In the genomic region with DNA sequence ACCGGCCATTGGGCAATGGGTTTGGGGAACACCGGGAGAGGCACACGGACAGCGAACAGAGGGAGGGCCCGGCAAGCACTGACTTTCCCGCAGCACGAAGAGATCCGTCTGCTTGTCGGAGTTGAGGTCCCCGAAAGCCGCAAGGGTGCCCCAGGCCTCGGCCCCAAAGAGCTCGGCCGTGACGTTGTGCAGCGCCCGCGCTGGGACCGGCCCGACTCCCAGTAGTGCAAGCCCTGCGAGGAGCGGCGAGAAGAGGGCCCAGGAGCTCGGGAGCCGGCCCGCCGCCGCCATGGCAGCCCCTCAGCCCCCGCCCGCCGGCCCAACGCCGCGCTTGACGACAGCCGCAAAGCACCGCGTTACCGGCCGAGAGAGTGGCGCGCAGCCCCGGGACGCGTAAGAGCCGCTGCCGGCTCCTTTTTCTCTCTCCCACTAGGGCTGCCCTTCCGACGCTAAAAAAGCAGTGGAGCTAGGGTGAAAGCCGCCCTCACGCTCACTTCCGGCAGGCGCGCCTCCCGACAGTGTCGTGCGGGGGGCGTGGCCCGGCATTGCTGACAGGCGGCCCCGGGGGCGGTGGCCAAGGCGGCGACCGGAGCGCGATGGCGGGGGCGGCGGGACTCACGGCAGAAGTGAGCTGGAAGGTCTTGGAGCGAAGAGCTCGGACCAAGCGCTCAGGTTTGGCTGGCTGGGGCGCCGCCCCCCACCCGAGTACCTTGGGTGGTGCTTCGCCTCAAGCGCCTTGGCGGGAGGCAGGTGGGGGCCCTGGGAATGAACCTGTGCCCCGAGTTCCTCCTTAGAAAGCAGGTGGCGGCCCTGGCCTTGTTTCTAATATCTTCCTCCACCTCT, we compare ENCODE assay signal across 1 cellular context.
TF ChIP-seq lines count a peak whose summit lies in the region.

ITFG1 (minus strand) TSS at position 309 of the 843 bp plus-strand sequence; CDS start at position 291, 18 bp downstream.
PHKB (plus strand) TSS at position 577 of the 843 bp plus-strand sequence; CDS start at position 597, 20 bp downstream.

TF ChIP-seq in HepG2, 621 proteins besides CTCF, POLR2A, EP300 and RAD21 (continued from another document and continues in another):
- TF ChIP-seq LBX2 (CRISPR knock-in tag; IDR thresholded peaks at IDR 0.05; ENCODE audit: borderline replicate concordance) (no peak; the same call in 1 of the 2 replicates), ZKSCAN1 (IDR thresholded peaks at IDR 0.05; ENCODE audit: low read length) (no peak), E2F2 (CRISPR knock-in tag; IDR thresholded peaks at IDR 0.05; ENCODE audit: borderline replicate concordance) (0 out of 2 replicates have a peak, but pooled peaks have one; percentile 73), ZNF441 (CRISPR knock-in tag; IDR thresholded peaks at IDR 0.05; ENCODE audit: borderline replicate concordance) (no peak), ZMYM3 (CRISPR knock-in tag; IDR thresholded peaks at IDR 0.05) (no peak; the same call in 1 of the 2 replicates), ZSCAN20 (CRISPR knock-in tag; IDR thresholded peaks at IDR 0.05; ENCODE audit: borderline replicate concordance) (peak; percentile 89; the same call in 1 of the 2 replicates), CBX1 (IDR thresholded peaks at IDR 0.05; ENCODE audit: low read depth) (no peak), NR2C2 (CRISPR knock-in tag; IDR thresholded peaks at IDR 0.05; ENCODE audit: borderline replicate concordance) (peak; percentile 80), ZNF616 (CRISPR knock-in tag; IDR thresholded peaks at IDR 0.05; ENCODE audit: low read depth) (peak; percentile 76), ZNF883 (CRISPR knock-in tag; IDR thresholded peaks at IDR 0.05; ENCODE audit: not compliant biosample characterization) (peak; percentile 69), ZNF768 (CRISPR knock-in tag; IDR thresholded peaks at IDR 0.05) (no peak; the same call in 1 of the 2 replicates), ZNF552 (CRISPR knock-in tag; IDR thresholded peaks at IDR 0.05; ENCODE audit: borderline replicate concordance) (peak; percentile 78), DPF2 (CRISPR knock-in tag; IDR thresholded peaks at IDR 0.05; ENCODE audit: borderline replicate concordance, low read depth) (no peak), SOX6 (IDR thresholded peaks at IDR 0.05) (no peak), SOX6 (CRISPR knock-in tag; IDR thresholded peaks at IDR 0.05) (peak; percentile 49; the same call in 1 of the 2 replicates), TMF1 (CRISPR knock-in tag; IDR thresholded peaks at IDR 0.05; ENCODE audit: low read depth) (no peak; the same call in 1 of the 2 replicates), PPARG (CRISPR knock-in tag; conservative IDR thresholded peaks at IDR 0.05) (no peak), FIP1L1 (IDR thresholded peaks at IDR 0.05; ENCODE audit: borderline replicate concordance, insufficient read depth, low read depth, low read length) (no peak), ZNF143 (CRISPR knock-in tag; IDR thresholded peaks at IDR 0.05) (no peak), SMYD3 (CRISPR knock-in tag; IDR thresholded peaks at IDR 0.05) (peak; percentile 54; the same call in 1 of the 2 replicates), PAX8 (CRISPR knock-in tag; IDR thresholded peaks at IDR 0.05; ENCODE audit: borderline replicate concordance) (0 out of 2 replicates have a peak, but pooled peaks have one; percentile 84), POLR2G (IDR thresholded peaks at IDR 0.05; ENCODE audit: low read depth, low read length) (peak; percentile 90), RFXAP (CRISPR knock-in tag; IDR thresholded peaks at IDR 0.05; ENCODE audit: borderline replicate concordance) (peak; percentile 86), HOXA5 (CRISPR knock-in tag; IDR thresholded peaks at IDR 0.05) (no peak; the same call in 1 of the 2 replicates), ZMYM4 (CRISPR knock-in tag; IDR thresholded peaks at IDR 0.05) (peak; percentile 98), ZFP90 (CRISPR knock-in tag; IDR thresholded peaks at IDR 0.05; ENCODE audit: borderline replicate concordance) (peak; percentile 85), ZNF331 (CRISPR knock-in tag; IDR thresholded peaks at IDR 0.05) (peak; percentile 66; the same call in 1 of the 2 replicates), MAFK (conservative IDR thresholded peaks at IDR 0.05 in 1 of 2, IDR thresholded peaks at IDR 0.05 in 1 of 2; ENCODE audit: low read length in 2 of 2) (no peak), LRRFIP1 (CRISPR knock-in tag; conservative IDR thresholded peaks at IDR 0.05) (no peak), ZNF660 (CRISPR knock-in tag; IDR thresholded peaks at IDR 0.05; ENCODE audit: borderline replicate concordance, low read depth) (no peak), SP2 (CRISPR knock-in tag; IDR thresholded peaks at IDR 0.05) (no peak), ZFP1 (CRISPR knock-in tag; IDR thresholded peaks at IDR 0.05) (no peak; the same call in 1 of the 2 replicates), SIN3A (IDR thresholded peaks at IDR 0.05; ENCODE audit: borderline replicate concordance, low read depth, low read length) (peak; percentile 92; the same call in 1 of the 2 replicates), MLX (CRISPR knock-in tag; IDR thresholded peaks at IDR 0.05) (no peak), CBFB (CRISPR knock-in tag; IDR thresholded peaks at IDR 0.05) (peak; percentile 66), ZNF282 (IDR thresholded peaks at IDR 0.05; ENCODE audit: partially characterized antibody) (no peak), ATF1 (CRISPR knock-in tag; IDR thresholded peaks at IDR 0.05) (no peak), AGO2 (optimal IDR thresholded peaks at IDR 0.05; ENCODE audit: low read depth, low read length) (peak; percentile 83), ARHGAP35 (CRISPR knock-in tag; IDR thresholded peaks at IDR 0.05; ENCODE audit: borderline replicate concordance) (peak; percentile 83), HOMEZ (CRISPR knock-in tag; IDR thresholded peaks at IDR 0.05; ENCODE audit: low read depth) (no peak), HOXA3 (CRISPR knock-in tag; IDR thresholded peaks at IDR 0.05) (peak; percentile 85), ZNF335 (CRISPR knock-in tag; IDR thresholded peaks at IDR 0.05) (peak; percentile 61; the same call in 1 of the 2 replicates)
- TF ChIP-seq, protein P1, sequence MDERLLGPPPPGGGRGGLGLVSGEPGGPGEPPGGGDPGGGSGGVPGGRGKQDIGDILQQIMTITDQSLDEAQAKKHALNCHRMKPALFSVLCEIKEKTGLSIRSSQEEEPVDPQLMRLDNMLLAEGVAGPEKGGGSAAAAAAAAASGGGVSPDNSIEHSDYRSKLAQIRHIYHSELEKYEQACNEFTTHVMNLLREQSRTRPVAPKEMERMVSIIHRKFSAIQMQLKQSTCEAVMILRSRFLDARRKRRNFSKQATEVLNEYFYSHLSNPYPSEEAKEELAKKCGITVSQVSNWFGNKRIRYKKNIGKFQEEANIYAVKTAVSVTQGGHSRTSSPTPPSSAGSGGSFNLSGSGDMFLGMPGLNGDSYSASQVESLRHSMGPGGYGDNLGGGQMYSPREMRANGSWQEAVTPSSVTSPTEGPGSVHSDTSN (CRISPR knock-in tag; IDR thresholded peaks at IDR 0.05) = no peak
- TF ChIP-seq, protein P2, sequence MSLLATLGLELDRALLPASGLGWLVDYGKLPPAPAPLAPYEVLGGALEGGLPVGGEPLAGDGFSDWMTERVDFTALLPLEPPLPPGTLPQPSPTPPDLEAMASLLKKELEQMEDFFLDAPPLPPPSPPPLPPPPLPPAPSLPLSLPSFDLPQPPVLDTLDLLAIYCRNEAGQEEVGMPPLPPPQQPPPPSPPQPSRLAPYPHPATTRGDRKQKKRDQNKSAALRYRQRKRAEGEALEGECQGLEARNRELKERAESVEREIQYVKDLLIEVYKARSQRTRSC (CRISPR knock-in tag; IDR thresholded peaks at IDR 0.05; ENCODE audit: low read depth) = peak; percentile 20
- TF ChIP-seq, protein P3, sequence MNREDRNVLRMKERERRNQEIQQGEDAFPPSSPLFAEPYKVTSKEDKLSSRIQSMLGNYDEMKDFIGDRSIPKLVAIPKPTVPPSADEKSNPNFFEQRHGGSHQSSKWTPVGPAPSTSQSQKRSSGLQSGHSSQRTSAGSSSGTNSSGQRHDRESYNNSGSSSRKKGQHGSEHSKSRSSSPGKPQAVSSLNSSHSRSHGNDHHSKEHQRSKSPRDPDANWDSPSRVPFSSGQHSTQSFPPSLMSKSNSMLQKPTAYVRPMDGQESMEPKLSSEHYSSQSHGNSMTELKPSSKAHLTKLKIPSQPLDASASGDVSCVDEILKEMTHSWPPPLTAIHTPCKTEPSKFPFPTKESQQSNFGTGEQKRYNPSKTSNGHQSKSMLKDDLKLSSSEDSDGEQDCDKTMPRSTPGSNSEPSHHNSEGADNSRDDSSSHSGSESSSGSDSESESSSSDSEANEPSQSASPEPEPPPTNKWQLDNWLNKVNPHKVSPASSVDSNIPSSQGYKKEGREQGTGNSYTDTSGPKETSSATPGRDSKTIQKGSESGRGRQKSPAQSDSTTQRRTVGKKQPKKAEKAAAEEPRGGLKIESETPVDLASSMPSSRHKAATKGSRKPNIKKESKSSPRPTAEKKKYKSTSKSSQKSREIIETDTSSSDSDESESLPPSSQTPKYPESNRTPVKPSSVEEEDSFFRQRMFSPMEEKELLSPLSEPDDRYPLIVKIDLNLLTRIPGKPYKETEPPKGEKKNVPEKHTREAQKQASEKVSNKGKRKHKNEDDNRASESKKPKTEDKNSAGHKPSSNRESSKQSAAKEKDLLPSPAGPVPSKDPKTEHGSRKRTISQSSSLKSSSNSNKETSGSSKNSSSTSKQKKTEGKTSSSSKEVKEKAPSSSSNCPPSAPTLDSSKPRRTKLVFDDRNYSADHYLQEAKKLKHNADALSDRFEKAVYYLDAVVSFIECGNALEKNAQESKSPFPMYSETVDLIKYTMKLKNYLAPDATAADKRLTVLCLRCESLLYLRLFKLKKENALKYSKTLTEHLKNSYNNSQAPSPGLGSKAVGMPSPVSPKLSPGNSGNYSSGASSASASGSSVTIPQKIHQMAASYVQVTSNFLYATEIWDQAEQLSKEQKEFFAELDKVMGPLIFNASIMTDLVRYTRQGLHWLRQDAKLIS (CRISPR knock-in tag; IDR thresholded peaks at IDR 0.05) = no peak
- TF ChIP-seq, protein P4, sequence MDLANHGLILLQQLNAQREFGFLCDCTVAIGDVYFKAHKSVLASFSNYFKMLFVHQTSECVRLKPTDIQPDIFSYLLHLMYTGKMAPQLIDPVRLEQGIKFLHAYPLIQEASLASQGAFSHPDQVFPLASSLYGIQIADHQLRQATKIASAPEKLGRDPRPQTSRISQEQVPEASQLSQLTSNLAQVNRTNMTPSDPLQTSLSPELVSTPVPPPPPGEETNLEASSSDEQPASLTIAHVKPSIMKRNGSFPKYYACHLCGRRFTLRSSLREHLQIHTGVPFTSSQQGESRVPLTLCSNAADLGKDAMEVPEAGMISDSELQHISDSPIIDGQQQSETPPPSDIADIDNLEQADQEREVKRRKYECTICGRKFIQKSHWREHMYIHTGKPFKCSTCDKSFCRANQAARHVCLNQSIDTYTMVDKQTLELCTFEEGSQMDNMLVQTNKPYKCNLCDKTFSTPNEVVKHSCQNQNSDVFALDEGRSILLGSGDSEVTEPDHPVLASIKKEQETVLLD (CRISPR knock-in tag; IDR thresholded peaks at IDR 0.05; ENCODE audit: low read depth) = peak; percentile 94
